ENCODE assay signal across 15 cellular contexts in genomic region chr15:36911322-36911944, GRCh38.
DNase-seq lines count a peak whose midpoint lies in the region; ATAC-seq and TF ChIP-seq lines count a peak whose summit lies in the region.
"Had no signal": no experiment of that assay in that cellular context is flagged by ENCODE, and none has a peak within 500 bp of the region (broad histone marks: within the 10 kb centered on the region; RNA-seq: fewer than 3 reads in every experiment).

No MANE protein-coding gene starts in this region.

- DNase-seq in ELR (ENCODE audit: low read depth) (peak; percentile 68), MG63 (peak; percentile 41), adipocyte (ENCODE audit: low read depth) (peak; percentile 33), lung microvascular endothelial cell (ENCODE audit: low read depth in 2 of 2) (peak; percentile 11 to 81), NCI-H1092 (lab: John Stamatoyannopoulos, UW) (no peak), psoas muscle (no peak)
- DNase-seq in activated CD4-positive, alpha-beta T cell treated with anti-CD3 and anti-CD28 coated beads for 4 hours: no peak
- DNase-seq: aorta; CD8-positive, alpha-beta T cell; erythroblast; kidney; stimulated activated CD4-positive, alpha-beta T cell treated with anti-CD3 and anti-CD28 coated beads, Interleukin-4, amount 100 ng/mL, for 4 hours; substantia nigra; T-helper 17 cell had no signal

- TF ChIP-seq CTCF in psoas muscle (IDR thresholded peaks at IDR 0.05): no peak

- ATAC-seq in GM19351 (IDR thresholded peaks at IDR 0.05; ENCODE audit: unreplicated experiment): no peak
- ATAC-seq in psoas muscle: no peak
- ATAC-seq: CD8-positive, alpha-beta T cell; T-helper 17 cell had no signal

- H3K9ac ChIP-seq in adipocyte (ENCODE audit: low read length): no peak overlapping the region

- H3K4me1 ChIP-seq in adipocyte (ENCODE audit: control insufficient read depth, insufficient read depth, low read length) (peaks cover 37% of the 10 kb centered on the region), psoas muscle (no peaks in the 10 kb centered on the region)

- 67 to 80% (median 73%) methylated on average over 5 of the region's 5 CpGs for WGBS in psoas muscle, 3 donors

- no peaks in the 10 kb centered on the region for H3K27me3 ChIP-seq in MG63
- no peaks in the 10 kb centered on the region for H3K27me3 ChIP-seq in adipocyte (replicated peaks; ENCODE audit: control insufficient read depth, insufficient read depth, low read length)
- no peaks in the 10 kb centered on the region for H3K27me3 ChIP-seq in psoas muscle (ENCODE audit: insufficient read depth in 3 of 3, low read length in 2 of 3)

- H3K4me3 ChIP-seq in MG63 (no peak overlapping the region), adipocyte (ENCODE audit: low read length) (no peak overlapping the region), psoas muscle (no peak overlapping the region)

- intact Hi-C loops in psoas muscle (cut with DNase I): no loop called here

- no peak overlapping the region for H3K27ac ChIP-seq in psoas muscle

- H3K9me3 ChIP-seq in MG63 (no peaks in the 10 kb centered on the region), adipocyte (ENCODE audit: control insufficient read depth, low read length) (no peaks in the 10 kb centered on the region), psoas muscle (no peaks in the 10 kb centered on the region)

- H3K36me3 ChIP-seq in MG63 (no peaks in the 10 kb centered on the region), adipocyte (ENCODE audit: control insufficient read depth, insufficient read depth, low read length, severe bottlenecking) (no peaks in the 10 kb centered on the region), psoas muscle (ENCODE audit: insufficient read depth in 1 of 2, low read depth in 1 of 2) (no peaks in the 10 kb centered on the region)

Comparison
In these comparisons a context has a peak if more than half of its experiments do, and no peak if none do; other contexts are left out.
1. DNase-seq: peak in ELR (single experiment), MG63 (single experiment), adipocyte (single experiment) and lung microvascular endothelial cell (2 of 2); none in NCI-H1092 (single experiment), activated CD4-positive, alpha-beta T cell treated with anti-CD3 and anti-CD28 coated beads for 4 hours (0 of 2) and psoas muscle (0 of 2).